ENCODE assay signal across 18 cellular contexts in genomic region chr19:15235796-15236195, GRCh38. TPM values are rescaled to one million over a fixed set of nuclear protein-coding genes. Genes with fewer than 3 reads are reported as not detected.
DNase-seq lines count a peak whose midpoint lies in the region; ATAC-seq and TF ChIP-seq lines count a peak whose summit lies in the region.
"Had no signal": no experiment of that assay in that cellular context is flagged by ENCODE, and none has a peak within 500 bp of the region (broad histone marks: within the 10 kb centered on the region; RNA-seq: fewer than 3 reads in every experiment).

No MANE protein-coding gene starts in this region.

- H3K4me3 Mint-ChIP-seq in natural killer cell = no peak overlapping the region
- H3K4me3 Mint-ChIP-seq in natural killer cell treated with Interleukin-12 subunit alpha and Interleukin-12 subunit beta and Interleukin-15 and Interleukin-18, amount 100 ng/mL, for 72 hours = no peak overlapping the region
- H3K4me3 Mint-ChIP-seq in activated naive CD8-positive, alpha-beta T cell treated with anti-CD3 and anti-CD28 coated beads, Interleukin-2, amount 50 U/mL, for 24 hours = no peak overlapping the region
- H3K4me3 Mint-ChIP-seq in endothelial cell (ENCODE audit: unreplicated experiment) = peak overlapping the region; percentile 83
- H3K4me3 Mint-ChIP-seq in type B pancreatic cell = no peak overlapping the region
- H3K4me3 Mint-ChIP-seq: CD8-positive, alpha-beta T cell had no signal

- DNase-seq in natural killer cell (no peak), endothelial cell (ENCODE audit: low spot score) (no peak), type B pancreatic cell (ENCODE audit: extremely low spot score, unreplicated experiment) (no peak), NCI-H1694 treated with DMSO at 0.1 percent for 48 hours (lab: John Stamatoyannopoulos, UW) (no peak)
- no peak for DNase-seq in natural killer cell treated with Interleukin-12 subunit alpha and Interleukin-12 subunit beta and Interleukin-15 and Interleukin-18, amount 100 ng/mL, for 72 hours (ENCODE audit: low spot score)
- DNase-seq in activated naive CD8-positive, alpha-beta T cell treated with anti-CD3 and anti-CD28 coated beads, Interleukin-2, amount 50 U/mL, for 24 hours = no peak
- no peak for DNase-seq in activated naive CD4-positive, alpha-beta T cell treated with anti-CD3 and anti-CD28 coated beads, Interleukin-2, amount 50 U/mL, for 72 hours (ENCODE audit: low spot score in 2 of 2)
- DNase-seq: CD8-positive, alpha-beta T cell; DMS153; IMR-90; NCI-H1694; NCI-H2081 treated with DMSO at 0.1 percent for 48 hours; NCI-H2171 treated with DMSO at 0.1 percent for 48 hours; NCI-H524 treated with DMSO at 0.1 percent for 48 hours; NCI-H82 had no signal

- intact Hi-C loops in natural killer cell (cut with micrococcal nuclease) = no loop called here

- H3K27ac Mint-ChIP-seq in natural killer cell = peak overlapping the region; percentile 14 to 26
- no peak overlapping the region for H3K27ac Mint-ChIP-seq in natural killer cell treated with Interleukin-12 subunit alpha and Interleukin-12 subunit beta and Interleukin-15 and Interleukin-18, amount 100 ng/mL, for 72 hours
- H3K27ac Mint-ChIP-seq in activated naive CD8-positive, alpha-beta T cell treated with anti-CD3 and anti-CD28 coated beads, Interleukin-2, amount 50 U/mL, for 24 hours = peak overlapping the region; percentile 33
- no peak overlapping the region for H3K27ac Mint-ChIP-seq in endothelial cell (ENCODE audit: unreplicated experiment)
- H3K27ac Mint-ChIP-seq in type B pancreatic cell = peak overlapping the region; percentile 80
- peak overlapping the region in 1 of 2 donors; percentile 7 for H3K27ac Mint-ChIP-seq in activated naive CD4-positive, alpha-beta T cell treated with anti-CD3 and anti-CD28 coated beads, Interleukin-2, amount 50 U/mL, for 72 hours
- H3K27ac Mint-ChIP-seq: CD8-positive, alpha-beta T cell had no signal

- H3K36me3 Mint-ChIP-seq in natural killer cell = peaks cover 13% of the 10 kb centered on the region
- H3K36me3 Mint-ChIP-seq in natural killer cell treated with Interleukin-12 subunit alpha and Interleukin-12 subunit beta and Interleukin-15 and Interleukin-18, amount 100 ng/mL, for 72 hours = peaks cover 15% of the 10 kb centered on the region
- peaks cover 26% of the 10 kb centered on the region for H3K36me3 Mint-ChIP-seq in activated naive CD8-positive, alpha-beta T cell treated with anti-CD3 and anti-CD28 coated beads, Interleukin-2, amount 50 U/mL, for 24 hours (ENCODE audit: low read depth)
- peaks cover 32% of the 10 kb centered on the region for H3K36me3 Mint-ChIP-seq in endothelial cell (ENCODE audit: low read depth, unreplicated experiment)
- peaks cover 12% of the 10 kb centered on the region for H3K36me3 Mint-ChIP-seq in type B pancreatic cell
- H3K36me3 Mint-ChIP-seq in activated naive CD4-positive, alpha-beta T cell treated with anti-CD3 and anti-CD28 coated beads, Interleukin-2, amount 50 U/mL, for 72 hours = peaks cover 0 to 14% of the 10 kb centered on the region in 2 donors

- H3K27me3 Mint-ChIP-seq in natural killer cell (ENCODE audit: low read depth in 2 of 2) = peaks cover 3 to 15% of the 10 kb centered on the region in 2 donors
- peaks cover 0 to 10% of the 10 kb centered on the region in 2 donors for H3K27me3 Mint-ChIP-seq in natural killer cell treated with Interleukin-12 subunit alpha and Interleukin-12 subunit beta and Interleukin-15 and Interleukin-18, amount 100 ng/mL, for 72 hours
- H3K27me3 Mint-ChIP-seq in activated naive CD8-positive, alpha-beta T cell treated with anti-CD3 and anti-CD28 coated beads, Interleukin-2, amount 50 U/mL, for 24 hours = peaks cover 17% of the 10 kb centered on the region
- peaks cover 31% of the 10 kb centered on the region for H3K27me3 Mint-ChIP-seq in endothelial cell (ENCODE audit: unreplicated experiment)
- peaks cover 21% of the 10 kb centered on the region for H3K27me3 Mint-ChIP-seq in type B pancreatic cell

- TF ChIP-seq CTCF in natural killer cell (IDR thresholded peaks at IDR 0.05) = no peak
- TF ChIP-seq CTCF in endothelial cell (IDR thresholded peaks at IDR 0.05; ENCODE audit: unreplicated experiment) = no peak
- TF ChIP-seq CTCF in type B pancreatic cell (conservative IDR thresholded peaks at IDR 0.05) = no peak

- no peak for ATAC-seq in natural killer cell
- no peak for ATAC-seq in natural killer cell treated with Interleukin-12 subunit alpha and Interleukin-12 subunit beta and Interleukin-15 and Interleukin-18, amount 100 ng/mL, for 72 hours
- ATAC-seq in activated naive CD8-positive, alpha-beta T cell treated with anti-CD3 and anti-CD28 coated beads, Interleukin-2, amount 50 U/mL, for 24 hours = no peak
- no peak for ATAC-seq in SK-N-SH treated with all-trans-retinoic acid at 6 μM for 48 hours
- no peak for ATAC-seq in activated naive CD4-positive, alpha-beta T cell treated with anti-CD3 and anti-CD28 coated beads, Interleukin-2, amount 50 U/mL, for 72 hours
- ATAC-seq: CD8-positive, alpha-beta T cell; HCT116; Right ventricle myocardium inferior had no signal

- peaks cover 0 to 19% of the 10 kb centered on the region in 2 donors for H3K4me1 Mint-ChIP-seq in natural killer cell
- H3K4me1 Mint-ChIP-seq in natural killer cell treated with Interleukin-12 subunit alpha and Interleukin-12 subunit beta and Interleukin-15 and Interleukin-18, amount 100 ng/mL, for 72 hours (ENCODE audit: low read depth in 2 of 2) = peaks cover 9 to 17% of the 10 kb centered on the region in 2 donors
- H3K4me1 Mint-ChIP-seq in activated naive CD8-positive, alpha-beta T cell treated with anti-CD3 and anti-CD28 coated beads, Interleukin-2, amount 50 U/mL, for 24 hours = peaks cover 14% of the 10 kb centered on the region
- peaks cover 3% of the 10 kb centered on the region for H3K4me1 Mint-ChIP-seq in endothelial cell (ENCODE audit: unreplicated experiment)
- peaks cover 4% of the 10 kb centered on the region for H3K4me1 Mint-ChIP-seq in type B pancreatic cell (ENCODE audit: unreplicated experiment)

- H3K9me3 Mint-ChIP-seq in natural killer cell = no peaks in the 10 kb centered on the region
- H3K9me3 Mint-ChIP-seq in natural killer cell treated with Interleukin-12 subunit alpha and Interleukin-12 subunit beta and Interleukin-15 and Interleukin-18, amount 100 ng/mL, for 72 hours = no peaks in the 10 kb centered on the region
- H3K9me3 Mint-ChIP-seq in activated naive CD8-positive, alpha-beta T cell treated with anti-CD3 and anti-CD28 coated beads, Interleukin-2, amount 50 U/mL, for 24 hours = no peaks in the 10 kb centered on the region
- H3K9me3 Mint-ChIP-seq in endothelial cell (ENCODE audit: unreplicated experiment) = no peaks in the 10 kb centered on the region
- H3K9me3 Mint-ChIP-seq in type B pancreatic cell = no peaks in the 10 kb centered on the region
- H3K9me3 Mint-ChIP-seq in activated naive CD4-positive, alpha-beta T cell treated with anti-CD3 and anti-CD28 coated beads, Interleukin-2, amount 50 U/mL, for 72 hours = no peaks in the 10 kb centered on the region
- H3K9me3 Mint-ChIP-seq: CD8-positive, alpha-beta T cell had no signal

TF ChIP-seq in SK-N-SH treated with all-trans-retinoic acid at 6 μM for 48 hours, 23 proteins besides CTCF, POLR2A, EP300 and RAD21:
- TF ChIP-seq ISL1 (CRISPR knock-in tag; IDR thresholded peaks at IDR 0.05) (no peak), ZFP3 (CRISPR knock-in tag; IDR thresholded peaks at IDR 0.05) (no peak), TOX (CRISPR knock-in tag; IDR thresholded peaks at IDR 0.05; ENCODE audit: borderline replicate concordance) (no peak), CSDC2 (CRISPR knock-in tag; IDR thresholded peaks at IDR 0.05) (no peak)

RNA-seq across cellular contexts. Expression of gene EPHX3, which starts 3.5 kb away (rescaled TPM):
- not detected for total RNA-seq in natural killer cell
- 1 to 10 TPM in 1 of 2 donors, under 1 TPM in 1; 0.81 to 1.0 TPM for total RNA-seq in natural killer cell treated with Interleukin-12 subunit alpha and Interleukin-12 subunit beta and Interleukin-15 and Interleukin-18, amount 100 ng/mL, for 72 hours
- 1.6 TPM for total RNA-seq in endothelial cell (ENCODE audit: unreplicated experiment)
- 5.1 and 9.4 TPM in 2 replicates for total RNA-seq in type B pancreatic cell (ENCODE audit: low replicate concordance)
- under 1 TPM in 1 of 2 donors, not detected in 1; 0.27 TPM for total RNA-seq in activated naive CD4-positive, alpha-beta T cell treated with anti-CD3 and anti-CD28 coated beads, Interleukin-2, amount 50 U/mL, for 72 hours

RNA-seq across cellular contexts. Expression of gene NOTCH3, which starts 35.0 kb away (rescaled TPM):
- total RNA-seq in natural killer cell = under 1 TPM in 2 of 3 donors, not detected in 1; 0.25 to 0.26 TPM
- not detected for total RNA-seq in natural killer cell treated with Interleukin-12 subunit alpha and Interleukin-12 subunit beta and Interleukin-15 and Interleukin-18, amount 100 ng/mL, for 72 hours
- total RNA-seq in endothelial cell (ENCODE audit: unreplicated experiment) = 96.8 TPM
- 119 and 139 TPM in 2 replicates for total RNA-seq in type B pancreatic cell (ENCODE audit: low replicate concordance)
- under 1 TPM in 1 of 2 donors, not detected in 1; 0.07 TPM for total RNA-seq in activated naive CD4-positive, alpha-beta T cell treated with anti-CD3 and anti-CD28 coated beads, Interleukin-2, amount 50 U/mL, for 72 hours
- total RNA-seq: CD8-positive, alpha-beta T cell had no signal

Comparison
In these comparisons a context has a peak if more than half of its experiments do, and no peak if none do; other contexts are left out.
1. H3K27ac Mint-ChIP-seq: peak in natural killer cell (2 of 2), activated naive CD8-positive, alpha-beta T cell treated with anti-CD3 and anti-CD28 coated beads, Interleukin-2, amount 50 U/mL, for 24 hours (single experiment) and type B pancreatic cell (single experiment); none in natural killer cell treated with Interleukin-12 subunit alpha and Interleukin-12 subunit beta and Interleukin-15 and Interleukin-18, amount 100 ng/mL, for 72 hours (0 of 2) and endothelial cell (single experiment).
2. RNA of gene NOTCH3, which starts 35.0 kb away (total RNA-seq): 119 to 139 TPM in type B pancreatic cell and 96.8 TPM in endothelial cell (single experiment); not detected in natural killer cell treated with Interleukin-12 subunit alpha and Interleukin-12 subunit beta and Interleukin-15 and Interleukin-18, amount 100 ng/mL, for 72 hours, 0.25 to 0.26 TPM in natural killer cell and 0.07 TPM in activated naive CD4-positive, alpha-beta T cell treated with anti-CD3 and anti-CD28 coated beads, Interleukin-2, amount 50 U/mL, for 72 hours; every median in the first group is over 10 times any median in the second.